11 cellular contexts compared by ENCODE assay signal in genomic region chr20:57621426-57622200, GRCh38. TPM values are rescaled to one million over a fixed set of nuclear protein-coding genes. Genes with fewer than 3 reads are reported as not detected.
DNase-seq lines count a peak whose midpoint lies in the region; ATAC-seq and TF ChIP-seq lines count a peak whose summit lies in the region.
"Had no signal": no experiment of that assay in that cellular context is flagged by ENCODE, and none has a peak within 500 bp of the region (broad histone marks: within the 10 kb centered on the region; RNA-seq: fewer than 3 reads in every experiment).

No MANE protein-coding gene starts in this region.

- DNase-seq in activated naive CD4-positive, alpha-beta T cell treated with Interleukin-2 at 50 U/mL for 16 hours, result no peak
- DNase-seq in Peyer's patch, result no peak
- peak; percentile 14 for DNase-seq in epithelial cell of esophagus (ENCODE audit: low read depth)
- no peak for DNase-seq in stimulated activated naive CD8-positive, alpha-beta T cell treated with anti-CD3 and anti-CD28 coated beads, Interleukin-15, amount 100 ng/mL, for 72 hours
- no peak for DNase-seq in chondrocyte (ENCODE audit: low spot score)
- no peak for DNase-seq in inferior parietal cortex (ENCODE audit: extremely low spot score)
- DNase-seq in D341Med (ENCODE audit: low spot score), result no peak

- H3K9me3 ChIP-seq in Peyer's patch, result peaks cover 0 to 3% (median 0%) of the 10 kb centered on the region in 4 donors

- H3K4me1 Mint-ChIP-seq in activated naive CD4-positive, alpha-beta T cell treated with anti-CD3 and anti-CD28 coated beads, Interleukin-2, amount 50 U/mL, for 24 hours, result peaks cover 77% of the 10 kb centered on the region
- peaks cover 79% of the 10 kb centered on the region for H3K4me1 Mint-ChIP-seq in stimulated activated naive CD8-positive, alpha-beta T cell treated with anti-CD3 and anti-CD28 coated beads, Interleukin-15, amount 100 ng/mL, for 72 hours
- peaks cover 5% of the 10 kb centered on the region for H3K4me1 Mint-ChIP-seq in chondrocyte (ENCODE audit: low read depth)
- H3K4me1 Mint-ChIP-seq: mesothelial cell of epicardium had no signal

- no peaks in the 10 kb centered on the region for H3K27me3 ChIP-seq in Peyer's patch

- H3K4me1 ChIP-seq in Peyer's patch, result peaks cover 10 to 29% (median 21%) of the 10 kb centered on the region in 4 donors

- peak overlapping the region; percentile 88 for H3K27ac Mint-ChIP-seq in activated naive CD4-positive, alpha-beta T cell treated with anti-CD3 and anti-CD28 coated beads, Interleukin-2, amount 50 U/mL, for 24 hours
- peak overlapping the region; percentile 91 to 92 for H3K27ac Mint-ChIP-seq in stimulated activated naive CD8-positive, alpha-beta T cell treated with anti-CD3 and anti-CD28 coated beads, Interleukin-15, amount 100 ng/mL, for 72 hours
- H3K27ac Mint-ChIP-seq in chondrocyte (ENCODE audit: unreplicated experiment), result no peak overlapping the region
- H3K27ac Mint-ChIP-seq: mesothelial cell of epicardium had no signal

- TF ChIP-seq CTCF in Peyer's patch (IDR thresholded peaks at IDR 0.05) (no peak), epithelial cell of esophagus (IDR thresholded peaks at IDR 0.05; ENCODE audit: insufficient read depth, low read depth, low read length, missing control alignments) (no peak), chondrocyte (IDR thresholded peaks at IDR 0.05) (no peak)

- peaks cover 16% of the 10 kb centered on the region for H3K36me3 Mint-ChIP-seq in activated naive CD4-positive, alpha-beta T cell treated with anti-CD3 and anti-CD28 coated beads, Interleukin-2, amount 50 U/mL, for 24 hours
- H3K36me3 Mint-ChIP-seq in chondrocyte (ENCODE audit: low read depth), result peaks cover 2% of the 10 kb centered on the region
- H3K36me3 Mint-ChIP-seq: mesothelial cell of epicardium had no signal

- peak overlapping the region; percentile 76 to 90 (median 80) for H3K27ac ChIP-seq in Peyer's patch
- H3K27ac ChIP-seq: SK-N-MC had no signal

- H3K36me3 ChIP-seq in Peyer's patch, result no peaks in the 10 kb centered on the region

- no peaks in the 10 kb centered on the region for H3K9me3 Mint-ChIP-seq in activated naive CD4-positive, alpha-beta T cell treated with anti-CD3 and anti-CD28 coated beads, Interleukin-2, amount 50 U/mL, for 24 hours
- peaks cover 8 to 22% of the 10 kb centered on the region in 2 donors for H3K9me3 Mint-ChIP-seq in stimulated activated naive CD8-positive, alpha-beta T cell treated with anti-CD3 and anti-CD28 coated beads, Interleukin-15, amount 100 ng/mL, for 72 hours
- peaks cover 7% of the 10 kb centered on the region for H3K9me3 Mint-ChIP-seq in chondrocyte (ENCODE audit: low read depth)

- H3K4me3 ChIP-seq in Peyer's patch, result no peak overlapping the region
- H3K4me3 ChIP-seq in epithelial cell of esophagus (ENCODE audit: low read length), result no peak overlapping the region
- H3K4me3 ChIP-seq: SK-N-MC had no signal

- no peak for TF ChIP-seq POLR2A in Peyer's patch (IDR thresholded peaks at IDR 0.05)

- peak overlapping the region; percentile 88 for H3K4me3 Mint-ChIP-seq in activated naive CD4-positive, alpha-beta T cell treated with anti-CD3 and anti-CD28 coated beads, Interleukin-2, amount 50 U/mL, for 24 hours
- H3K4me3 Mint-ChIP-seq in stimulated activated naive CD8-positive, alpha-beta T cell treated with anti-CD3 and anti-CD28 coated beads, Interleukin-15, amount 100 ng/mL, for 72 hours, result peak overlapping the region; percentile 73 to 86
- H3K4me3 Mint-ChIP-seq in chondrocyte (ENCODE audit: unreplicated experiment), result no peak overlapping the region
- H3K4me3 Mint-ChIP-seq: mesothelial cell of epicardium had no signal

- H3K27me3 Mint-ChIP-seq in activated naive CD4-positive, alpha-beta T cell treated with anti-CD3 and anti-CD28 coated beads, Interleukin-2, amount 50 U/mL, for 24 hours, result no peaks in the 10 kb centered on the region
- no peaks in the 10 kb centered on the region for H3K27me3 Mint-ChIP-seq in stimulated activated naive CD8-positive, alpha-beta T cell treated with anti-CD3 and anti-CD28 coated beads, Interleukin-15, amount 100 ng/mL, for 72 hours
- peaks cover 12% of the 10 kb centered on the region for H3K27me3 Mint-ChIP-seq in chondrocyte (ENCODE audit: low read depth)

- no peak for ATAC-seq in stimulated activated naive CD8-positive, alpha-beta T cell treated with anti-CD3 and anti-CD28 coated beads, Interleukin-15, amount 100 ng/mL, for 72 hours

RNA-seq across cellular contexts. Expression of gene ZBP1, which starts 1.4 kb away (rescaled TPM):
- total RNA-seq in Peyer's patch (10 to 100 TPM in 1 of 4 donors, 1 to 10 TPM in 2, not detected in 1; 2.3 to 14.0 (median 9.8) TPM), chondrocyte (not detected in 3 replicates)
- total RNA-seq: mesothelial cell of epicardium, renal cortical epithelial cell had no signal
